ENCODE assay signal across 20 cellular contexts in the genomic region with DNA sequence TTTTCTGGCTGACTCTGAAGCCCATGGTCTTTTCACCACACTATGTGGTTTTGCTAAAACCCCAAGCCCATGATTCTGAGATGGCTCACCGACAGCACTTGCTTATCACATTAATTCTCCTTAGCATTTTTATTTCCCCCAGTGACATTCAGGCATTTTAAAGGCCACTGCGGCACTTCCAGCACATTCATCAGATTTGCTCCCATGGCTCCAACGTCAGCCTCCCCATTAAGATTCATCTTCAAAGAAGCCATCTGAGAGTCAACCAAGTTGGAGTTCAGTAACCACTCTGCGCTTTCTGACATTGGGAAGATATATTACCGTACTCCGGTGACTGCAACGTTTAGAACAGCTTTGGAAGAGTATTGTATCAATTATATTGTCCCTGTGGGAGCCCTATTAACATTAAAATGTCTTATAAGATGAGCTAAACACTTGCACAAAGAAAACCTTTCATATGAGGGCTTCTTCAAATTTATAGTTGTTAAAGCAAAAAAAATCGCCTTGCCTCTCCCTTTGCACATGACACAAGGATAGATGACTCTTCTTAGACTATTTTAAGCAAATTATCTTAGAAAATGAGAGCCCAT.
"Had no signal": no experiment of that assay in that cellular context is flagged by ENCODE, and none has a peak within 500 bp of the region (broad histone marks: within the 10 kb centered on the region; RNA-seq: fewer than 3 reads in every experiment).

No MANE protein-coding gene starts in this region.

- H3K36me3 Mint-ChIP-seq: activated CD4-positive, alpha-beta memory T cell treated with anti-CD3 and anti-CD28 coated beads for 36 hours; activated CD8-positive, alpha-beta memory T cell treated with anti-CD3 and anti-CD28 coated beads, Interleukin-2, amount 10 ng/mL, durations not matched to agents 7 days and 5 days; activated naive CD8-positive, alpha-beta T cell had no signal

- H3K27ac ChIP-seq: brain microvascular endothelial cell, colonic mucosa, pancreas, sigmoid colon, SK-N-MC, spleen, thyroid gland had no signal

- H3K4me1 ChIP-seq: colonic mucosa, pancreas, sigmoid colon, spleen, thyroid gland had no signal

- H3K4me3 ChIP-seq: colonic mucosa, pancreas, sigmoid colon, SK-N-MC, spleen, thyroid gland had no signal

- H3K27ac Mint-ChIP-seq: activated CD4-positive, alpha-beta memory T cell treated with anti-CD3 and anti-CD28 coated beads for 36 hours; activated CD4-positive, alpha-beta T cell treated with anti-CD3 and anti-CD28 coated beads for 36 hours; activated CD8-positive, alpha-beta memory T cell treated with anti-CD3 and anti-CD28 coated beads, Interleukin-2, amount 10 ng/mL, durations not matched to agents 7 days and 5 days; activated naive CD8-positive, alpha-beta T cell; stimulated activated naive B cell treated with anti-CD40 and anti-IgM and Interleukin-4, amounts not matched to agents 10 μg/mL and 1 μg/mL and 100 μg/mL, for 72 hours had no signal

- H3K36me3 ChIP-seq: brain microvascular endothelial cell, colonic mucosa, pancreas, sigmoid colon, spleen, thyroid gland had no signal

- H3K9me3 ChIP-seq: colonic mucosa, pancreas, sigmoid colon, spleen, thyroid gland had no signal

- H3K4me1 Mint-ChIP-seq: activated CD4-positive, alpha-beta T cell treated with anti-CD3 and anti-CD28 coated beads for 36 hours; activated CD8-positive, alpha-beta memory T cell treated with anti-CD3 and anti-CD28 coated beads, Interleukin-2, amount 10 ng/mL, durations not matched to agents 7 days and 5 days; central memory CD8-positive, alpha-beta T cell had no signal

- H3K27me3 Mint-ChIP-seq: activated CD4-positive, alpha-beta memory T cell treated with anti-CD3 and anti-CD28 coated beads for 36 hours; activated CD4-positive, alpha-beta T cell treated with anti-CD3 and anti-CD28 coated beads for 36 hours; activated CD8-positive, alpha-beta memory T cell treated with anti-CD3 and anti-CD28 coated beads, Interleukin-2, amount 10 ng/mL, durations not matched to agents 7 days and 5 days; central memory CD8-positive, alpha-beta T cell had no signal

- H3K27me3 ChIP-seq: brain microvascular endothelial cell, colonic mucosa, pancreas, sigmoid colon, spleen, thyroid gland had no signal

- ATAC-seq: activated CD4-positive, alpha-beta T cell treated with anti-CD3 and anti-CD28 coated beads for 36 hours; activated CD8-positive, alpha-beta memory T cell treated with anti-CD3 and anti-CD28 coated beads, Interleukin-2, amount 10 ng/mL, durations not matched to agents 7 days and 5 days; left lobe of liver; pancreas; stimulated activated naive B cell treated with anti-CD40 and anti-IgM and Interleukin-4, amounts not matched to agents 10 μg/mL and 1 μg/mL and 100 μg/mL, for 72 hours had no signal

- DNase-seq: activated CD4-positive, alpha-beta memory T cell treated with anti-CD3 and anti-CD28 coated beads for 36 hours; activated CD4-positive, alpha-beta T cell treated with anti-CD3 and anti-CD28 coated beads for 36 hours; activated CD8-positive, alpha-beta memory T cell treated with anti-CD3 and anti-CD28 coated beads, Interleukin-2, amount 10 ng/mL, durations not matched to agents 7 days and 5 days; amniotic stem cell; brain microvascular endothelial cell; colonic mucosa; erythroblast; foreskin fibroblast; glutamatergic neuron; hypothalamus; midbrain; pancreas; sigmoid colon; spleen; stimulated activated naive B cell treated with anti-CD40 and anti-IgM and Interleukin-4, amounts not matched to agents 10 μg/mL and 1 μg/mL and 100 μg/mL, for 72 hours; thyroid gland had no signal

- H3K4me3 Mint-ChIP-seq: activated CD4-positive, alpha-beta memory T cell treated with anti-CD3 and anti-CD28 coated beads for 36 hours; activated CD4-positive, alpha-beta T cell treated with anti-CD3 and anti-CD28 coated beads for 36 hours; activated CD8-positive, alpha-beta memory T cell treated with anti-CD3 and anti-CD28 coated beads, Interleukin-2, amount 10 ng/mL, durations not matched to agents 7 days and 5 days; activated naive CD8-positive, alpha-beta T cell; central memory CD8-positive, alpha-beta T cell; stimulated activated naive B cell treated with anti-CD40 and anti-IgM and Interleukin-4, amounts not matched to agents 10 μg/mL and 1 μg/mL and 100 μg/mL, for 72 hours had no signal
